Comparison of ENCODE assay signal across 25 cellular contexts in the genomic region with DNA sequence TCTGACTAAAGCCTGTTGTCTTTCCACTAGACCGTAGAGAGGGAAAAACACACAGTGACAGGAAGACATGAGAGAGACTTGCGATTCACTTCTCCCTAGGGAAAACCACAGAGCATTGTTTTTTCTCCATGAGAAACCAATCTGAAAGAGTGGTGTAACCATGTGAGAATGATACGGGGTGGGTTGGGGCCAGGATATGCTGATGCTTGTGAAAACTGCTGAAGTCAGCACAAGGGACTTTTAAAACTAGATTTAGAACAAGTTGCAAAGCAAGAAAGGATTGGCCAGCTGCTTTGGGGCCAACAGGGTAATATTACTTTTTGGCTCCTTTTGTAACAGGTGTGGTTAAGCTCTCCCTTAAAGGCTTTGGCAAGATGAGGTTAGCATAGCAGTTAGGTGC.
DNase-seq lines count a peak whose midpoint lies in the region; FAIRE-seq and TF ChIP-seq lines count a peak whose summit lies in the region.
"Had no signal": no experiment of that assay in that cellular context is flagged by ENCODE, and none has a peak within 500 bp of the region (broad histone marks: within the 10 kb centered on the region; RNA-seq: fewer than 3 reads in every experiment).

No MANE protein-coding gene starts in this region.

- TF ChIP-seq CTCF in cardiac fibroblast (IDR thresholded peaks at IDR 0.05; ENCODE audit: low read depth, low read length) (no peak), nephron progenitor cell (IDR thresholded peaks at IDR 0.05) (no peak), prostate gland (IDR thresholded peaks at IDR 0.05) (no peak)

- H3K36me3 ChIP-seq in BLaER1 (no peaks in the 10 kb centered on the region), prostate gland (no peaks in the 10 kb centered on the region)
- H3K36me3 ChIP-seq: HAP-1, uterus had no signal

- TF ChIP-seq POLR2A in prostate gland (IDR thresholded peaks at IDR 0.05), result no peak

- H3K27me3 Mint-ChIP-seq in nephron progenitor cell (ENCODE audit: low read depth, poor library complexity), result peaks cover 6% of the 10 kb centered on the region
- H3K27me3 Mint-ChIP-seq: activated naive CD8-positive, alpha-beta T cell treated with anti-CD3 and anti-CD28 coated beads for 36 hours had no signal

- peak overlapping the region; percentile 20 for H3K27ac Mint-ChIP-seq in nephron progenitor cell
- H3K27ac Mint-ChIP-seq: activated naive CD8-positive, alpha-beta T cell treated with anti-CD3 and anti-CD28 coated beads for 36 hours; memory B cell had no signal

- H3K9ac ChIP-seq in BLaER1, result no peak overlapping the region

- H3K4me3 ChIP-seq in BLaER1, result no peak overlapping the region
- no peak overlapping the region for H3K4me3 ChIP-seq in cardiac fibroblast (replicated peaks in 1 of 2; ENCODE audit: low read depth in 2 of 2, low read length in 2 of 2)
- H3K4me3 ChIP-seq in prostate gland, result no peak overlapping the region
- H3K4me3 ChIP-seq: dorsolateral prefrontal cortex, HAP-1, PC-9, uterus had no signal

- H3K27ac ChIP-seq in BLaER1, result no peak overlapping the region
- no peak overlapping the region for H3K27ac ChIP-seq in prostate gland
- H3K27ac ChIP-seq: dorsolateral prefrontal cortex, foreskin keratinocyte, PC-9, uterus had no signal

- peak overlapping the region; percentile 17; the same call in 1 of the 2 replicates for H3K4me2 ChIP-seq in BLaER1
- H3K4me2 ChIP-seq: PC-9 had no signal

- peak; percentile 48 for FAIRE-seq in HTR-8/SVneo (lab: Jason Lieb, UNC)

- H3K4me1 ChIP-seq in BLaER1, result peaks cover 8% of the 10 kb centered on the region
- no peaks in the 10 kb centered on the region for H3K4me1 ChIP-seq in prostate gland (replicated peaks)
- H3K4me1 ChIP-seq: foreskin keratinocyte, HAP-1, uterus had no signal

- WGBS in prostate gland, result 35% methylated on average over 3 of the region's 3 CpGs

- peaks cover 77% of the 10 kb centered on the region for H3K27me3 ChIP-seq in BLaER1
- H3K27me3 ChIP-seq in prostate gland (replicated peaks; ENCODE audit: insufficient read depth), result no peaks in the 10 kb centered on the region
- H3K27me3 ChIP-seq: foreskin keratinocyte, uterus had no signal

- no peak overlapping the region for H3K4me3 Mint-ChIP-seq in nephron progenitor cell
- H3K4me3 Mint-ChIP-seq: activated naive CD8-positive, alpha-beta T cell treated with anti-CD3 and anti-CD28 coated beads for 36 hours; CD4-positive, CD25-positive, alpha-beta regulatory T cell; memory B cell had no signal

- peaks cover 16% of the 10 kb centered on the region for H3K4me1 Mint-ChIP-seq in nephron progenitor cell
- H3K4me1 Mint-ChIP-seq: activated naive CD8-positive, alpha-beta T cell treated with anti-CD3 and anti-CD28 coated beads for 36 hours; memory B cell had no signal

- intact Hi-C loops in posterior vena cava (cut with DNase I), result loop anchor here in 1 of 2 donors (5.0 kb wide), 1 partner anchor 594 kb away; no protein-coding TSS in a partner anchor
- intact Hi-C loops in posterior cingulate gyrus (cut with DNase I), result no loop called here
- intact Hi-C loops in prostate gland (cut with DNase I), result no loop called here

- DNase-seq in HTR-8/SVneo (ENCODE audit: insufficient read length, low spot score) (no peak), cardiac fibroblast (ENCODE audit: low read depth in 2 of 2) (peak; percentile 9 to 11), nephron progenitor cell (no peak), posterior vena cava (ENCODE audit: low spot score) (no peak), posterior cingulate gyrus (no peak), prostate gland (ENCODE audit: low spot score) (no peak)
- DNase-seq: activated CD4-positive, alpha-beta T cell treated with anti-CD3 and anti-CD28 coated beads, Interleukin-2, amount 50 U/mL, for 48 hours; activated CD8-positive, alpha-beta memory T cell treated with anti-CD3 and anti-CD28 coated beads, Interleukin-2, amount 50 U/mL, for 48 hours; activated naive CD8-positive, alpha-beta T cell treated with anti-CD3 and anti-CD28 coated beads for 36 hours; CD4-positive, CD25-positive, alpha-beta regulatory T cell; dorsolateral prefrontal cortex; foreskin keratinocyte; GF-D8; NCI-H1417 treated with DMSO at 0.1 percent for 48 hours; NCI-H2081 treated with DMSO at 0.1 percent for 48 hours; NK-92 treated with Interleukin-12 subunit alpha and Interleukin-12 subunit beta, amount 100 ng/mL, for 24 hours; PC-9; SHP77 treated with DMSO at 0.1 percent for 48 hours; stimulated activated CD4-positive, alpha-beta T cell treated with anti-CD3 and anti-CD28 coated beads, Interleukin-4, amount 100 ng/mL, for 1 hour; stimulated activated naive CD4-positive, alpha-beta T cell; SW 1271; uterus had no signal

- H3K9me3 Mint-ChIP-seq in nephron progenitor cell, result peaks cover 52% of the 10 kb centered on the region
- H3K9me3 Mint-ChIP-seq: activated naive CD8-positive, alpha-beta T cell treated with anti-CD3 and anti-CD28 coated beads for 36 hours; memory B cell had no signal

- H3K9me3 ChIP-seq in BLaER1 (peaks cover 7% of the 10 kb centered on the region; the same call in 1 of the 2 replicates), prostate gland (no peaks in the 10 kb centered on the region)
- H3K9me3 ChIP-seq: HAP-1, uterus had no signal

- H4K20me1 ChIP-seq in BLaER1, result no peaks in the 10 kb centered on the region

- H3K36me3 Mint-ChIP-seq in nephron progenitor cell (ENCODE audit: low read depth), result no peaks in the 10 kb centered on the region
- H3K36me3 Mint-ChIP-seq: activated naive CD8-positive, alpha-beta T cell treated with anti-CD3 and anti-CD28 coated beads for 36 hours; CD4-positive, CD25-positive, alpha-beta regulatory T cell; memory B cell had no signal

Comparison
In these comparisons a context has a peak if more than half of its experiments do, and no peak if none do; other contexts are left out.
1. DNase-seq: peak in cardiac fibroblast (2 of 2); none in HTR-8/SVneo (single experiment), nephron progenitor cell (single experiment), posterior vena cava (single experiment), posterior cingulate gyrus (0 of 10) and prostate gland (single experiment).